ENCODE assay signal across 14 cellular contexts in genomic region chr3:13008114-13008995, GRCh38.
DNase-seq lines count a peak whose midpoint lies in the region; ATAC-seq and TF ChIP-seq lines count a peak whose summit lies in the region.
"Had no signal": no experiment of that assay in that cellular context is flagged by ENCODE, and none has a peak within 500 bp of the region (broad histone marks: within the 10 kb centered on the region; RNA-seq: fewer than 3 reads in every experiment).

No MANE protein-coding gene starts in this region.

- POLR2A ChIA-PET in activated CD8-positive, alpha-beta T cell treated with anti-CD3 and anti-CD28 coated beads for 36 hours (lab: Charles Lee), result interaction anchor here (1.4 to 8.0 kb wide), 3 partner anchors 7 to 14 kb away, joined by 5 to 47 read pairs (median 6); no protein-coding TSS in a partner anchor

- peaks cover 70 to 100% (median 100%) of the 10 kb centered on the region in 6 donors for H3K4me1 ChIP-seq in spleen

- 73 to 79% (median 73%) methylated on average over 17 to 18 of the region's 18 CpGs for WGBS in spleen, 5 donors

- H3K4me3 Mint-ChIP-seq in activated T-cell treated with anti-CD3 and anti-CD28 coated beads, Interleukin-2, amount 50 U/mL, for 24 hours, result no peak overlapping the region
- no peak overlapping the region for H3K4me3 Mint-ChIP-seq in activated CD8-positive, alpha-beta T cell treated with anti-CD3 and anti-CD28 coated beads for 36 hours
- H3K4me3 Mint-ChIP-seq: WTC11 had no signal

- peak overlapping the region in 1 of 8 donors; percentile 69 for H3K4me3 ChIP-seq in spleen
- H3K4me3 ChIP-seq: thyroid gland had no signal

- no peak for TF ChIP-seq CTCF in activated CD8-positive, alpha-beta T cell treated with anti-CD3 and anti-CD28 coated beads for 36 hours (IDR thresholded peaks at IDR 0.05)
- no peak for TF ChIP-seq CTCF in spleen (IDR thresholded peaks at IDR 0.05 in 8 of 11, conservative IDR thresholded peaks at IDR 0.05 in 3 of 11)

- H3K27ac Mint-ChIP-seq in activated T-cell treated with anti-CD3 and anti-CD28 coated beads, Interleukin-2, amount 50 U/mL, for 24 hours, result peak overlapping the region; percentile 96
- peak overlapping the region; percentile 99 for H3K27ac Mint-ChIP-seq in activated CD8-positive, alpha-beta T cell treated with anti-CD3 and anti-CD28 coated beads for 36 hours
- H3K27ac Mint-ChIP-seq: WTC11 had no signal

- ATAC-seq in activated CD8-positive, alpha-beta T cell treated with anti-CD3 and anti-CD28 coated beads for 36 hours, result no peak
- ATAC-seq in HG03457 (IDR thresholded peaks at IDR 0.05; ENCODE audit: unreplicated experiment) (no peak), HG03025 (IDR thresholded peaks at IDR 0.05; ENCODE audit: low FRiP score, unreplicated experiment) (no peak)
- ATAC-seq: WTC11 had no signal

- H3K27me3 ChIP-seq in spleen (replicated peaks in 1 of 7), result no peaks in the 10 kb centered on the region
- H3K27me3 ChIP-seq: thyroid gland had no signal

- no peaks in the 10 kb centered on the region for H3K9me3 ChIP-seq in spleen
- H3K9me3 ChIP-seq: SK-N-SH, thyroid gland had no signal

- no peaks in the 10 kb centered on the region for H3K27me3 Mint-ChIP-seq in activated T-cell treated with anti-CD3 and anti-CD28 coated beads, Interleukin-2, amount 50 U/mL, for 24 hours
- H3K27me3 Mint-ChIP-seq in activated CD8-positive, alpha-beta T cell treated with anti-CD3 and anti-CD28 coated beads for 36 hours, result no peaks in the 10 kb centered on the region

- intact Hi-C loops in activated CD8-positive, alpha-beta T cell treated with anti-CD3 and anti-CD28 coated beads for 36 hours (cut with micrococcal nuclease), result no loop called here
- intact Hi-C loops in spleen (cut with DNase I; ENCODE audit: low total_unique reads), result no loop called here

- peaks cover 96% of the 10 kb centered on the region for H3K4me1 Mint-ChIP-seq in activated T-cell treated with anti-CD3 and anti-CD28 coated beads, Interleukin-2, amount 50 U/mL, for 24 hours (ENCODE audit: low read depth)
- peaks cover 96% of the 10 kb centered on the region for H3K4me1 Mint-ChIP-seq in activated CD8-positive, alpha-beta T cell treated with anti-CD3 and anti-CD28 coated beads for 36 hours (ENCODE audit: low read depth)

- peaks cover 19% of the 10 kb centered on the region for H3K36me3 Mint-ChIP-seq in activated T-cell treated with anti-CD3 and anti-CD28 coated beads, Interleukin-2, amount 50 U/mL, for 24 hours (ENCODE audit: low read depth)
- peaks cover 15% of the 10 kb centered on the region for H3K36me3 Mint-ChIP-seq in activated CD8-positive, alpha-beta T cell treated with anti-CD3 and anti-CD28 coated beads for 36 hours (ENCODE audit: low read depth)
- H3K36me3 Mint-ChIP-seq: WTC11 had no signal

- CTCF ChIA-PET in activated CD8-positive, alpha-beta T cell treated with anti-CD3 and anti-CD28 coated beads for 36 hours (lab: Charles Lee), result interaction anchor here (1.2 to 13.0 kb wide), 4 partner anchors 9 to 84 kb away, joined by 3 to 118 read pairs (median 6); no protein-coding TSS in a partner anchor

- peaks cover 0 to 34% (median 0%) of the 10 kb centered on the region in 6 donors for H3K36me3 ChIP-seq in spleen
- H3K36me3 ChIP-seq: thyroid gland had no signal

- TF ChIP-seq POLR2A in spleen (IDR thresholded peaks at IDR 0.05), result no peak

- no peaks in the 10 kb centered on the region for H3K9me3 Mint-ChIP-seq in activated T-cell treated with anti-CD3 and anti-CD28 coated beads, Interleukin-2, amount 50 U/mL, for 24 hours
- H3K9me3 Mint-ChIP-seq in activated CD8-positive, alpha-beta T cell treated with anti-CD3 and anti-CD28 coated beads for 36 hours, result no peaks in the 10 kb centered on the region
- H3K9me3 Mint-ChIP-seq: WTC11 had no signal

- peak overlapping the region; percentile 29 to 99 (median 97) for H3K27ac ChIP-seq in spleen
- H3K27ac ChIP-seq: thyroid gland had no signal

- no peak for DNase-seq in activated T-cell treated with anti-CD3 and anti-CD28 coated beads, Interleukin-2, amount 50 U/mL, for 24 hours
- no peak for DNase-seq in activated T-cell treated with anti-CD3 and anti-CD28 coated beads, Interleukin-2, amount 50 U/mL, for 1 hour
- DNase-seq in activated CD8-positive, alpha-beta T cell treated with anti-CD3 and anti-CD28 coated beads for 36 hours, result no peak
- DNase-seq in islet precursor cell (peak; percentile 77), spleen (peak; percentile 73), AG08396 (ENCODE audit: low spot score) (no peak)
- DNase-seq: ACHN; NCI-H2081 treated with DMSO at 0.1 percent for 48 hours; SK-N-SH; stimulated activated CD4-positive, alpha-beta T cell treated with anti-CD3 and anti-CD28 coated beads, Interleukin-12 subunit alpha, Interleukin-12 subunit beta, amount 100 ng/mL, for 4 hours had no signal

Comparison
In these comparisons a context has a peak if more than half of its experiments do, and no peak if none do; other contexts are left out.
1. DNase-seq: peak in islet precursor cell (single experiment) and spleen (single experiment); none in activated T-cell treated with anti-CD3 and anti-CD28 coated beads, Interleukin-2, amount 50 U/mL, for 24 hours (single experiment), activated T-cell treated with anti-CD3 and anti-CD28 coated beads, Interleukin-2, amount 50 U/mL, for 1 hour (single experiment), activated CD8-positive, alpha-beta T cell treated with anti-CD3 and anti-CD28 coated beads for 36 hours (single experiment) and AG08396 (single experiment).